Comparison of ENCODE assay signal across 31 cellular contexts in genomic region chr18:41752826-41753225, GRCh38.
"Had no signal": no experiment of that assay in that cellular context is flagged by ENCODE, and none has a peak within 500 bp of the region (broad histone marks: within the 10 kb centered on the region; RNA-seq: fewer than 3 reads in every experiment).

No MANE protein-coding gene starts in this region.

- H3K4me1 Mint-ChIP-seq: activated B cell treated with CpG ODN at 0.5 μM for 24 hours; activated CD4-positive, alpha-beta memory T cell treated with anti-CD3 and anti-CD28 coated beads, Interleukin-2, amount 10 ng/mL, durations not matched to agents 7 days and 5 days; activated CD4-positive, alpha-beta T cell treated with anti-CD3 and anti-CD28 coated beads, Interleukin-2, amount 10 ng/mL, durations not matched to agents 7 days and 5 days; activated CD8-positive, alpha-beta memory T cell treated with anti-CD3 and anti-CD28 coated beads, Interleukin-2, amount 10 ng/mL, durations not matched to agents 7 days and 5 days; activated naive CD8-positive, alpha-beta T cell treated with anti-CD3 and anti-CD28 coated beads, Interleukin-2, amount 10 ng/mL, durations not matched to agents 7 days and 5 days; activated naive CD8-positive, alpha-beta T cell treated with anti-CD3 and anti-CD28 coated beads, Interleukin-2, amount 50 U/mL, for 24 hours; brain; T-cell had no signal

- H3K4me1 ChIP-seq: ascending aorta had no signal

- H3K4me3 Mint-ChIP-seq: activated B cell treated with CpG ODN at 0.5 μM for 24 hours; activated CD4-positive, alpha-beta memory T cell treated with anti-CD3 and anti-CD28 coated beads, Interleukin-2, amount 10 ng/mL, durations not matched to agents 7 days and 5 days; activated CD4-positive, alpha-beta T cell treated with anti-CD3 and anti-CD28 coated beads, Interleukin-2, amount 10 ng/mL, durations not matched to agents 7 days and 5 days; activated CD8-positive, alpha-beta memory T cell treated with anti-CD3 and anti-CD28 coated beads, Interleukin-2, amount 10 ng/mL, durations not matched to agents 7 days and 5 days; activated CD8-positive, alpha-beta T cell treated with anti-CD3 and anti-CD28 coated beads, Interleukin-2, amount 10 ng/mL, durations not matched to agents 7 days and 5 days; activated naive CD4-positive, alpha-beta T cell treated with anti-CD3 and anti-CD28 coated beads for 36 hours; activated naive CD8-positive, alpha-beta T cell treated with anti-CD3 and anti-CD28 coated beads, Interleukin-2, amount 10 ng/mL, durations not matched to agents 7 days and 5 days; activated naive CD8-positive, alpha-beta T cell treated with anti-CD3 and anti-CD28 coated beads, Interleukin-2, amount 50 U/mL, for 24 hours; activated T-cell treated with anti-CD3 and anti-CD28 coated beads, Interleukin-2, amount 50 U/mL, for 24 hours; brain; T-cell; T-helper 1 cell treated with Interleukin-12 subunit alpha and Interleukin-12 subunit beta and Interleukin-4 antibody, amounts not matched to agents 30 μg/mL and 1 μg/mL, for 36 hours; T-helper 2 cell treated with Interferon-gamma antibody and Interleukin-4, amounts not matched to agents 5 μg/mL and 100 μg/mL, for 36 hours had no signal

- H3K27ac ChIP-seq: ascending aorta had no signal

- H3K27ac Mint-ChIP-seq: activated B cell treated with CpG ODN at 0.5 μM for 24 hours; activated CD4-positive, alpha-beta memory T cell treated with anti-CD3 and anti-CD28 coated beads, Interleukin-2, amount 10 ng/mL, durations not matched to agents 7 days and 5 days; activated CD4-positive, alpha-beta T cell treated with anti-CD3 and anti-CD28 coated beads, Interleukin-2, amount 10 ng/mL, durations not matched to agents 7 days and 5 days; activated CD8-positive, alpha-beta memory T cell treated with anti-CD3 and anti-CD28 coated beads, Interleukin-2, amount 10 ng/mL, durations not matched to agents 7 days and 5 days; activated CD8-positive, alpha-beta T cell treated with anti-CD3 and anti-CD28 coated beads, Interleukin-2, amount 10 ng/mL, durations not matched to agents 7 days and 5 days; activated naive CD4-positive, alpha-beta T cell treated with anti-CD3 and anti-CD28 coated beads for 36 hours; activated naive CD4-positive, alpha-beta T cell treated with anti-CD3 and anti-CD28 coated beads, Interleukin-2, amount 50 U/mL, for 72 hours; activated naive CD8-positive, alpha-beta T cell treated with anti-CD3 and anti-CD28 coated beads, Interleukin-2, amount 10 ng/mL, durations not matched to agents 7 days and 5 days; activated naive CD8-positive, alpha-beta T cell treated with anti-CD3 and anti-CD28 coated beads, Interleukin-2, amount 50 U/mL, for 24 hours; activated T-cell treated with anti-CD3 and anti-CD28 coated beads, Interleukin-2, amount 50 U/mL, for 24 hours; activated T-helper 2 cell treated with anti-CD3 and anti-CD28 coated beads, Interferon-gamma antibody, Interleukin-2, Interleukin-4, amounts not matched to agents 10 μg/mL and 5 μg/mL and 100 μg/mL, durations not matched to agents 14 hours and 24 hours and 36 hours; brain; T-cell; T-helper 1 cell treated with Interleukin-12 subunit alpha and Interleukin-12 subunit beta and Interleukin-4 antibody, amounts not matched to agents 30 μg/mL and 1 μg/mL, for 36 hours; T-helper 2 cell treated with Interferon-gamma antibody and Interleukin-4, amounts not matched to agents 5 μg/mL and 100 μg/mL, for 36 hours had no signal

- H3K9me3 Mint-ChIP-seq: activated B cell treated with CpG ODN at 0.5 μM for 24 hours; activated CD4-positive, alpha-beta memory T cell treated with anti-CD3 and anti-CD28 coated beads, Interleukin-2, amount 10 ng/mL, durations not matched to agents 7 days and 5 days; activated CD4-positive, alpha-beta T cell treated with anti-CD3 and anti-CD28 coated beads, Interleukin-2, amount 10 ng/mL, durations not matched to agents 7 days and 5 days; activated naive CD4-positive, alpha-beta T cell treated with anti-CD3 and anti-CD28 coated beads for 36 hours; activated naive CD8-positive, alpha-beta T cell treated with anti-CD3 and anti-CD28 coated beads, Interleukin-2, amount 10 ng/mL, durations not matched to agents 7 days and 5 days; activated naive CD8-positive, alpha-beta T cell treated with anti-CD3 and anti-CD28 coated beads, Interleukin-2, amount 50 U/mL, for 24 hours; activated T-helper 2 cell treated with anti-CD3 and anti-CD28 coated beads, Interferon-gamma antibody, Interleukin-2, Interleukin-4, amounts not matched to agents 10 μg/mL and 5 μg/mL and 100 μg/mL, durations not matched to agents 14 hours and 24 hours and 36 hours; brain; T-helper 1 cell treated with Interleukin-12 subunit alpha and Interleukin-12 subunit beta and Interleukin-4 antibody, amounts not matched to agents 30 μg/mL and 1 μg/mL, for 36 hours; T-helper 2 cell treated with Interferon-gamma antibody and Interleukin-4, amounts not matched to agents 5 μg/mL and 100 μg/mL, for 36 hours had no signal

- H3K36me3 ChIP-seq: ascending aorta had no signal

- H3K27me3 ChIP-seq: ascending aorta had no signal

- H3K9me3 ChIP-seq: ascending aorta had no signal

- DNase-seq: activated B cell treated with CpG ODN at 0.5 μM for 24 hours; activated CD4-positive, alpha-beta memory T cell treated with anti-CD3 and anti-CD28 coated beads, Interleukin-2, amount 10 ng/mL, durations not matched to agents 7 days and 5 days; activated CD4-positive, alpha-beta T cell treated with anti-CD3 and anti-CD28 coated beads for 4 hours; activated CD4-positive, alpha-beta T cell treated with anti-CD3 and anti-CD28 coated beads, Interleukin-2, amount 10 ng/mL, durations not matched to agents 7 days and 5 days; activated CD4-positive, alpha-beta T cell treated with anti-CD3 and anti-CD28 coated beads, Interleukin-2, amount 50 U/mL, for 48 hours; activated CD4-positive, CD25-positive, alpha-beta regulatory T cell treated with anti-CD3 and anti-CD28 coated beads, Interleukin-2, amount 50 U/mL, for 72 hours; activated CD8-positive, alpha-beta memory T cell treated with anti-CD3 and anti-CD28 coated beads for 24 hours; activated CD8-positive, alpha-beta memory T cell treated with anti-CD3 and anti-CD28 coated beads, Interleukin-2, amount 10 ng/mL, durations not matched to agents 7 days and 5 days; activated CD8-positive, alpha-beta memory T cell treated with anti-CD3 and anti-CD28 coated beads, Interleukin-2, amount 50 U/mL, for 48 hours; activated CD8-positive, alpha-beta T cell treated with anti-CD3 and anti-CD28 coated beads, Interleukin-2, amount 10 ng/mL, durations not matched to agents 7 days and 5 days; activated effector memory CD4-positive, alpha-beta T cell treated with anti-CD3 and anti-CD28 coated beads, Interleukin-2, amount 50 U/mL, for 16 hours; activated gamma-delta T cell treated with Interleukin-2 at 50 U/mL for 16 hours; activated naive CD4-positive, alpha-beta T cell; activated naive CD4-positive, alpha-beta T cell treated with anti-CD3 and anti-CD28 coated beads for 36 hours; activated naive CD4-positive, alpha-beta T cell treated with anti-CD3 and anti-CD28 coated beads, Interleukin-2, amount 50 U/mL, for 16 hours; activated naive CD8-positive, alpha-beta T cell treated with anti-CD3 and anti-CD28 coated beads, Interleukin-2, amount 10 ng/mL, durations not matched to agents 7 days and 5 days; activated naive CD8-positive, alpha-beta T cell treated with anti-CD3 and anti-CD28 coated beads, Interleukin-2, amount 50 U/mL, for 24 hours; activated T-cell treated with anti-CD3 and anti-CD28 coated beads, Interleukin-2, amount 50 U/mL, for 24 hours; activated T-cell treated with anti-CD3 and anti-CD28 coated beads, Interleukin-2, amount 50 U/mL, for 48 hours; amygdala; anterior cingulate cortex; central memory CD4-positive, alpha-beta T cell; T-cell; T-helper 2 cell; T-helper 9 cell had no signal

- H3K36me3 Mint-ChIP-seq: activated CD8-positive, alpha-beta memory T cell treated with anti-CD3 and anti-CD28 coated beads, Interleukin-2, amount 10 ng/mL, durations not matched to agents 7 days and 5 days; activated naive CD8-positive, alpha-beta T cell treated with anti-CD3 and anti-CD28 coated beads, Interleukin-2, amount 10 ng/mL, durations not matched to agents 7 days and 5 days; brain; T-cell had no signal

- H3K27me3 Mint-ChIP-seq: activated B cell treated with CpG ODN at 0.5 μM for 24 hours; activated CD4-positive, alpha-beta memory T cell treated with anti-CD3 and anti-CD28 coated beads, Interleukin-2, amount 10 ng/mL, durations not matched to agents 7 days and 5 days; activated CD4-positive, alpha-beta T cell treated with anti-CD3 and anti-CD28 coated beads, Interleukin-2, amount 10 ng/mL, durations not matched to agents 7 days and 5 days; activated CD8-positive, alpha-beta memory T cell treated with anti-CD3 and anti-CD28 coated beads, Interleukin-2, amount 10 ng/mL, durations not matched to agents 7 days and 5 days; activated naive CD8-positive, alpha-beta T cell treated with anti-CD3 and anti-CD28 coated beads, Interleukin-2, amount 10 ng/mL, durations not matched to agents 7 days and 5 days; activated T-cell treated with anti-CD3 and anti-CD28 coated beads, Interleukin-2, amount 50 U/mL, for 24 hours; brain; T-cell had no signal

- H3K4me3 ChIP-seq: ascending aorta had no signal

- ATAC-seq: activated CD8-positive, alpha-beta memory T cell treated with anti-CD3 and anti-CD28 coated beads, Interleukin-2, amount 10 ng/mL, durations not matched to agents 7 days and 5 days; activated CD8-positive, alpha-beta T cell treated with anti-CD3 and anti-CD28 coated beads, Interleukin-2, amount 10 ng/mL, durations not matched to agents 7 days and 5 days; activated naive CD4-positive, alpha-beta T cell treated with anti-CD3 and anti-CD28 coated beads, Interleukin-2, amount 50 U/mL, for 72 hours; activated naive CD8-positive, alpha-beta T cell treated with anti-CD3 and anti-CD28 coated beads, Interleukin-2, amount 50 U/mL, for 24 hours; T-cell had no signal
